Comparison of ENCODE assay signal across 1 cellular context in the genomic region with DNA sequence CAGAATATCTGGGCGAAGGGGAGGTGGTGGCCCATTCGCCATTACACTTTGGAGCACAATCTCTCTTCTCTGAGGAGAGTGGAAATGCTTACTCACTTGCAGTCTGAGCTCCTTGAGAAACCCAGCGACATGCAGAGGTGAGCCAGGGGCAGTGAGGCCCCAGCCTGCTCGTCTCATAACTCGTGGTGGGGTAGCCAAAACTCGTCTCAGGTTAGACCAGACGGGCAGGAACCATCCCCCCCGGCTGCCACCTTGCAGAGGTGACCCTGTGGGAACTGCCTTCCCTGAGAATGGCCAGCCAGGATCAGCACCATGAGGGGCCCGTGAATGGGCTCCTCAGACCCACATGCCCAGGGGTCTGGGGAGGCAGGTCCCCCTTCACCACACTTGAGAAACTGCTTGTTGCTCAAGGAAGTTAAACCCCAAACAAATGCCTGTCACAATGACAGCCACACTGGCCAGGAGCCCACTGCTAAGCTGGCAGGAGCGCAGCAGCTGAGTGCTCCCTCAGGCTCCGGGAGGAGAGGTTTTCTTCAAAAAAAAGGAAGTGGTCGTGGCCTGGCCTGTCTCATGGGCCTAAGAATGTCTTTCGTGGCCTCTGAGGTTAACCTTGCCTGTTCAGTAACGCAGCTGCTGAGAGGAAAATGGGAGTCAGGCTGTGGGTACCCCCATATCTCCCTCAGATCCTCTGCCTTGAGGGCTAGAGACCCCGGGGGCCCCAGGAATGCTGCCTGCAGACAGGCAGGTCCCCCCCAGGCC.
TF ChIP-seq lines count a peak whose summit lies in the region.

No MANE protein-coding gene starts in this region.

TF ChIP-seq in IMR-90, 13 proteins besides CTCF, POLR2A, EP300 and RAD21 (continued from another document):
- TF ChIP-seq, protein P1, sequence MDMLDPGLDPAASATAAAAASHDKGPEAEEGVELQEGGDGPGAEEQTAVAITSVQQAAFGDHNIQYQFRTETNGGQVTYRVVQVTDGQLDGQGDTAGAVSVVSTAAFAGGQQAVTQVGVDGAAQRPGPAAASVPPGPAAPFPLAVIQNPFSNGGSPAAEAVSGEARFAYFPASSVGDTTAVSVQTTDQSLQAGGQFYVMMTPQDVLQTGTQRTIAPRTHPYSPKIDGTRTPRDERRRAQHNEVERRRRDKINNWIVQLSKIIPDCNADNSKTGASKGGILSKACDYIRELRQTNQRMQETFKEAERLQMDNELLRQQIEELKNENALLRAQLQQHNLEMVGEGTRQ (IDR thresholded peaks at IDR 0.05; ENCODE audit: low read depth, low read length): no peak
- no peak for TF ChIP-seq CEBPB (IDR thresholded peaks at IDR 0.05; ENCODE audit: low read depth, low read length)
- TF ChIP-seq CHD1 (IDR thresholded peaks at IDR 0.05; ENCODE audit: low read depth, low read length): no peak
- no peak for TF ChIP-seq MAFK (IDR thresholded peaks at IDR 0.05; ENCODE audit: low read depth, low read length)
- TF ChIP-seq MAZ (IDR thresholded peaks at IDR 0.05; ENCODE audit: borderline replicate concordance, low read depth, low read length): no peak
